In the genomic region with DNA sequence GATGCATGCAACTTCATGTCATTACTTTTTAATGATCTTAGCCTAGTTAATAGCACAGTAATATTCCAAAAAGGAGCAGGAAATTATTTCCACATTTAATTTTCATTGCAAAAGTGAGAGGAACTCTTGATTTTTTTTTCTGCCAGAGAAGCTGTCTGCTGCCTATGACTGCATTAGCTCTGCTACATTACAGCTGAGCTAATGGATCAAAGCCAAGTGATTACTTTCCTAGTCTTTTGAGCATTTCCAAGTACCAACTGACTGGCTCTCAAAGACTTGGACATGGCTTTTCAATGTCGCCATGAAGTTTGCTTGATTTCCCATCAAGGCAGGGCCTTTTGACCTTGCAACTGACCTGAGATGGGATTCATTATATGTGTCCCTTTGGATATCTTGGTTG, we compare ENCODE assay signal across 25 cellular contexts.
DNase-seq lines count a peak whose midpoint lies in the region; ATAC-seq and TF ChIP-seq lines count a peak whose summit lies in the region.
"Had no signal": no experiment of that assay in that cellular context is flagged by ENCODE, and none has a peak within 500 bp of the region (broad histone marks: within the 10 kb centered on the region; RNA-seq: fewer than 3 reads in every experiment).

No MANE protein-coding gene starts in this region.

- H3K79me2 ChIP-seq in Loucy (ENCODE audit: insufficient read depth, low read length), result no peaks in the 10 kb centered on the region

- H3K4me2 ChIP-seq in Loucy (ENCODE audit: low read depth, low read length, poor library complexity, severe bottlenecking) (peak overlapping the region; percentile 12), mesenchymal stem cell (ENCODE audit: low read length, poor library complexity, severe bottlenecking) (peak overlapping the region; percentile 33)

- H2AFZ ChIP-seq in Loucy (ENCODE audit: low read length) (no peak overlapping the region), mesenchymal stem cell (ENCODE audit: low read depth, low read length) (no peak overlapping the region)

- H2BK5ac ChIP-seq in mesenchymal stem cell (ENCODE audit: low read depth, low read length, poor library complexity, severe bottlenecking), result no peak overlapping the region

- no peaks in the 10 kb centered on the region for H3K9me2 ChIP-seq in Loucy (replicated peaks; ENCODE audit: low read depth, low read length)

- H3K23ac ChIP-seq in mesenchymal stem cell (ENCODE audit: low read length in 2 of 2), result no peak overlapping the region

- no peak for ATAC-seq in activated T-cell treated with anti-CD3 and anti-CD28 coated beads, Interleukin-2, amount 50 U/mL, for 72 hours (replicated peaks in 1 of 2)
- ATAC-seq in GM18868 (IDR thresholded peaks at IDR 0.05; ENCODE audit: unreplicated experiment), result no peak
- ATAC-seq in stimulated activated naive B cell treated with anti-CD40 and anti-IgM and Interleukin-4, amounts not matched to agents 10 μg/mL and 1 μg/mL and 100 μg/mL, for 72 hours (replicated peaks), result no peak
- ATAC-seq: foreskin keratinocyte, mucosa of descending colon, Panc1 had no signal

- H3K9me3 ChIP-seq in Loucy (ENCODE audit: insufficient read depth, low read depth, low read length) (no peaks in the 10 kb centered on the region), mesenchymal stem cell (ENCODE audit: control insufficient read depth, low read length) (no peaks in the 10 kb centered on the region)
- H3K9me3 ChIP-seq: breast epithelium, mucosa of descending colon, SJSA1, suprapubic skin, uterus had no signal

- H3K9ac ChIP-seq in Loucy (ENCODE audit: low read depth, low read length, poor library complexity, severe bottlenecking) (no peak overlapping the region), mesenchymal stem cell (ENCODE audit: low read length) (peak overlapping the region; percentile 35)

- no peak overlapping the region for H3K4me3 ChIP-seq in Loucy (ENCODE audit: low read length, poor library complexity, severe bottlenecking)
- H3K4me3 ChIP-seq in brain microvascular endothelial cell (ENCODE audit: low read depth, low read length), result no peak overlapping the region
- H3K4me3 ChIP-seq in mesenchymal stem cell (ENCODE audit: insufficient read depth in 1 of 2, low read depth in 1 of 2, low read length in 2 of 2), result no peak overlapping the region
- H3K4me3 ChIP-seq: breast epithelium, mucosa of descending colon, SJSA1, suprapubic skin, uterus had no signal

- DNase-seq in AG20443 (ENCODE audit: low spot score) (peak; percentile 47), brain microvascular endothelial cell (peak; percentile 30), mesenchymal stem cell (no peak), mucosa of gallbladder (ENCODE audit: low spot score) (no peak)
- DNase-seq in activated T-cell treated with anti-CD3 and anti-CD28 coated beads, Interleukin-2, amount 50 U/mL, for 72 hours, result no peak
- no peak for DNase-seq in stimulated activated naive B cell treated with anti-CD40 and anti-IgM and Interleukin-4, amounts not matched to agents 10 μg/mL and 1 μg/mL and 100 μg/mL, for 72 hours
- DNase-seq: activated CD4-positive, alpha-beta T cell treated with anti-CD3 and anti-CD28 coated beads, Interleukin-2, amount 10 ng/mL, durations not matched to agents 24 days and 14 days; activated naive CD8-positive, alpha-beta T cell treated with anti-CD3 and anti-CD28 coated beads, Interleukin-2, amount 10 ng/mL, durations not matched to agents 7 days and 5 days; CD8-positive, alpha-beta memory T cell; cortex of kidney; mucosa of descending colon; NCI-H1092; NCI-H2029; NK-92 treated with Interleukin-12 subunit alpha and Interleukin-12 subunit beta, amount 100 ng/mL, for 24 hours; T-helper 2 cell; uterus had no signal

- no peaks in the 10 kb centered on the region for H3K36me3 Mint-ChIP-seq in activated T-cell treated with anti-CD3 and anti-CD28 coated beads, Interleukin-2, amount 50 U/mL, for 72 hours (ENCODE audit: insufficient read depth in 2 of 2)
- H3K36me3 Mint-ChIP-seq in stimulated activated naive B cell treated with anti-CD40 and anti-IgM and Interleukin-4, amounts not matched to agents 10 μg/mL and 1 μg/mL and 100 μg/mL, for 72 hours, result no peaks in the 10 kb centered on the region
- H3K36me3 Mint-ChIP-seq: activated naive CD8-positive, alpha-beta T cell treated with anti-CD3 and anti-CD28 coated beads, Interleukin-2, amount 10 ng/mL, durations not matched to agents 7 days and 5 days; CD8-positive, alpha-beta memory T cell had no signal

- no peak overlapping the region for H2BK15ac ChIP-seq in mesenchymal stem cell (ENCODE audit: low read depth, poor library complexity, severe bottlenecking)

- no peak overlapping the region for H2AK5ac ChIP-seq in mesenchymal stem cell (ENCODE audit: low read length, severe bottlenecking)

- no peaks in the 10 kb centered on the region for H4K20me1 ChIP-seq in Loucy (ENCODE audit: insufficient read depth, low read length, poor library complexity, severe bottlenecking)

- TF ChIP-seq CTCF in Loucy (conservative IDR thresholded peaks at IDR 0.05; ENCODE audit: low read length) (no peak), brain microvascular endothelial cell (IDR thresholded peaks at IDR 0.05; ENCODE audit: low read depth, low read length, missing control alignments) (no peak)

- no peaks in the 10 kb centered on the region for H3F3A ChIP-seq in Loucy (ENCODE audit: low read depth)

- no peak overlapping the region for H3K4ac ChIP-seq in mesenchymal stem cell (ENCODE audit: low read depth in 1 of 2, low read length in 2 of 2)

- H3K4me1 ChIP-seq in Loucy (ENCODE audit: insufficient read depth, low read length, poor library complexity, severe bottlenecking) (peaks cover 6% of the 10 kb centered on the region), mesenchymal stem cell (ENCODE audit: control insufficient read depth, insufficient read depth, low read depth, low read length) (no peaks in the 10 kb centered on the region)
- H3K4me1 ChIP-seq: breast epithelium, foreskin keratinocyte, SJSA1, uterus had no signal

- in situ Hi-C loops in brain microvascular endothelial cell (cut with HindIII; ENCODE audit: low pct_ligation_motif_present, low sequenced_read_pairs), result no loop called here

- H3K27ac Mint-ChIP-seq in activated T-cell treated with anti-CD3 and anti-CD28 coated beads, Interleukin-2, amount 50 U/mL, for 72 hours, result no peak overlapping the region
- H3K27ac Mint-ChIP-seq in stimulated activated naive B cell treated with anti-CD40 and anti-IgM and Interleukin-4, amounts not matched to agents 10 μg/mL and 1 μg/mL and 100 μg/mL, for 72 hours, result no peak overlapping the region
- H3K27ac Mint-ChIP-seq: activated CD4-positive, alpha-beta T cell treated with anti-CD3 and anti-CD28 coated beads, Interleukin-2, amount 10 ng/mL, durations not matched to agents 24 days and 14 days; activated naive CD8-positive, alpha-beta T cell treated with anti-CD3 and anti-CD28 coated beads, Interleukin-2, amount 10 ng/mL, durations not matched to agents 7 days and 5 days; activated T-helper 2 cell treated with anti-CD3 and anti-CD28 coated beads, Interferon-gamma antibody, Interleukin-2, Interleukin-4, amounts not matched to agents 10 μg/mL and 5 μg/mL and 100 μg/mL, durations not matched to agents 14 hours and 24 hours and 36 hours; CD8-positive, alpha-beta memory T cell had no signal

- no peaks in the 10 kb centered on the region for H3K9me3 Mint-ChIP-seq in activated T-cell treated with anti-CD3 and anti-CD28 coated beads, Interleukin-2, amount 50 U/mL, for 72 hours
- no peaks in the 10 kb centered on the region for H3K9me3 Mint-ChIP-seq in stimulated activated naive B cell treated with anti-CD40 and anti-IgM and Interleukin-4, amounts not matched to agents 10 μg/mL and 1 μg/mL and 100 μg/mL, for 72 hours
- H3K9me3 Mint-ChIP-seq: activated CD4-positive, alpha-beta T cell treated with anti-CD3 and anti-CD28 coated beads, Interleukin-2, amount 10 ng/mL, durations not matched to agents 24 days and 14 days; activated naive CD8-positive, alpha-beta T cell treated with anti-CD3 and anti-CD28 coated beads, Interleukin-2, amount 10 ng/mL, durations not matched to agents 7 days and 5 days; activated T-helper 2 cell treated with anti-CD3 and anti-CD28 coated beads, Interferon-gamma antibody, Interleukin-2, Interleukin-4, amounts not matched to agents 10 μg/mL and 5 μg/mL and 100 μg/mL, durations not matched to agents 14 hours and 24 hours and 36 hours; CD8-positive, alpha-beta memory T cell; neural crest cell had no signal

- no peaks in the 10 kb centered on the region for H3K27me3 Mint-ChIP-seq in activated T-cell treated with anti-CD3 and anti-CD28 coated beads, Interleukin-2, amount 50 U/mL, for 72 hours (ENCODE audit: low read depth)
- H3K27me3 Mint-ChIP-seq in stimulated activated naive B cell treated with anti-CD40 and anti-IgM and Interleukin-4, amounts not matched to agents 10 μg/mL and 1 μg/mL and 100 μg/mL, for 72 hours, result peaks cover 1 to 13% of the 10 kb centered on the region in 2 donors
- H3K27me3 Mint-ChIP-seq: activated CD4-positive, alpha-beta T cell treated with anti-CD3 and anti-CD28 coated beads, Interleukin-2, amount 10 ng/mL, durations not matched to agents 24 days and 14 days had no signal

- no peak overlapping the region for H4K8ac ChIP-seq in mesenchymal stem cell (ENCODE audit: low read length)

- H3K27ac ChIP-seq in brain microvascular endothelial cell (peak overlapping the region; percentile 57), mesenchymal stem cell (ENCODE audit: low read length, poor library complexity, severe bottlenecking) (no peak overlapping the region)
- H3K27ac ChIP-seq: breast epithelium, foreskin keratinocyte, SJSA1, suprapubic skin, uterus had no signal

- no peaks in the 10 kb centered on the region for H3K79me1 ChIP-seq in mesenchymal stem cell (replicated peaks; ENCODE audit: low read length, poor library complexity, severe bottlenecking)

- H3K4me3 Mint-ChIP-seq in activated T-cell treated with anti-CD3 and anti-CD28 coated beads, Interleukin-2, amount 50 U/mL, for 72 hours, result no peak overlapping the region
- no peak overlapping the region for H3K4me3 Mint-ChIP-seq in stimulated activated naive B cell treated with anti-CD40 and anti-IgM and Interleukin-4, amounts not matched to agents 10 μg/mL and 1 μg/mL and 100 μg/mL, for 72 hours
- H3K4me3 Mint-ChIP-seq: activated CD4-positive, alpha-beta T cell treated with anti-CD3 and anti-CD28 coated beads, Interleukin-2, amount 10 ng/mL, durations not matched to agents 24 days and 14 days; activated naive CD8-positive, alpha-beta T cell treated with anti-CD3 and anti-CD28 coated beads, Interleukin-2, amount 10 ng/mL, durations not matched to agents 7 days and 5 days; CD8-positive, alpha-beta memory T cell; neural crest cell had no signal

- H3K18ac ChIP-seq in mesenchymal stem cell (ENCODE audit: low read depth in 1 of 2, low read length in 2 of 2), result no peak overlapping the region

- no peak overlapping the region for H2BK12ac ChIP-seq in mesenchymal stem cell (ENCODE audit: low read length in 2 of 2)

- 80% methylated on average over 1 of the region's 1 CpG for WGBS in mesenchymal stem cell

- no peak overlapping the region for H3K14ac ChIP-seq in mesenchymal stem cell (ENCODE audit: low read length in 2 of 2)

- H3K4me1 Mint-ChIP-seq in activated T-cell treated with anti-CD3 and anti-CD28 coated beads, Interleukin-2, amount 50 U/mL, for 72 hours (ENCODE audit: low read depth), result no peaks in the 10 kb centered on the region
- no peaks in the 10 kb centered on the region for H3K4me1 Mint-ChIP-seq in stimulated activated naive B cell treated with anti-CD40 and anti-IgM and Interleukin-4, amounts not matched to agents 10 μg/mL and 1 μg/mL and 100 μg/mL, for 72 hours
- H3K4me1 Mint-ChIP-seq: activated CD4-positive, alpha-beta T cell treated with anti-CD3 and anti-CD28 coated beads, Interleukin-2, amount 10 ng/mL, durations not matched to agents 24 days and 14 days; activated naive CD8-positive, alpha-beta T cell treated with anti-CD3 and anti-CD28 coated beads, Interleukin-2, amount 10 ng/mL, durations not matched to agents 7 days and 5 days; CD8-positive, alpha-beta memory T cell; neural crest cell had no signal

- no peaks in the 10 kb centered on the region for H3K27me3 ChIP-seq in Loucy (ENCODE audit: insufficient read depth, low read length, poor library complexity, severe bottlenecking)
- no peaks in the 10 kb centered on the region for H3K27me3 ChIP-seq in brain microvascular endothelial cell (replicated peaks)
- H3K27me3 ChIP-seq in mesenchymal stem cell (ENCODE audit: control insufficient read depth in 1 of 2, insufficient read depth in 1 of 2, low read length in 2 of 2), result no peaks in the 10 kb centered on the region
- H3K27me3 ChIP-seq: breast epithelium, foreskin keratinocyte, SJSA1, suprapubic skin, uterus had no signal

- H3K36me3 ChIP-seq in Loucy (ENCODE audit: insufficient read depth, low read length) (no peaks in the 10 kb centered on the region), brain microvascular endothelial cell (replicated peaks) (no peaks in the 10 kb centered on the region), mesenchymal stem cell (ENCODE audit: control insufficient read depth in 1 of 2, insufficient read depth in 2 of 2, low read depth in 1 of 2, low read length in 2 of 2) (no peaks in the 10 kb centered on the region)
- H3K36me3 ChIP-seq: breast epithelium, SJSA1, suprapubic skin, uterus had no signal

- no peak overlapping the region for H2BK120ac ChIP-seq in mesenchymal stem cell (ENCODE audit: low read depth, low read length)

- no peak overlapping the region for H4K91ac ChIP-seq in mesenchymal stem cell (ENCODE audit: low read length)

Comparison
In these comparisons a context has a peak if more than half of its experiments do, and no peak if none do; other contexts are left out.
1. DNase-seq: peak in AG20443 (single experiment) and brain microvascular endothelial cell (single experiment); none in mesenchymal stem cell (single experiment), activated T-cell treated with anti-CD3 and anti-CD28 coated beads, Interleukin-2, amount 50 U/mL, for 72 hours (0 of 2), stimulated activated naive B cell treated with anti-CD40 and anti-IgM and Interleukin-4, amounts not matched to agents 10 μg/mL and 1 μg/mL and 100 μg/mL, for 72 hours (single experiment) and mucosa of gallbladder (single experiment).